1 cellular context compared by ENCODE assay signal in the genomic region with DNA sequence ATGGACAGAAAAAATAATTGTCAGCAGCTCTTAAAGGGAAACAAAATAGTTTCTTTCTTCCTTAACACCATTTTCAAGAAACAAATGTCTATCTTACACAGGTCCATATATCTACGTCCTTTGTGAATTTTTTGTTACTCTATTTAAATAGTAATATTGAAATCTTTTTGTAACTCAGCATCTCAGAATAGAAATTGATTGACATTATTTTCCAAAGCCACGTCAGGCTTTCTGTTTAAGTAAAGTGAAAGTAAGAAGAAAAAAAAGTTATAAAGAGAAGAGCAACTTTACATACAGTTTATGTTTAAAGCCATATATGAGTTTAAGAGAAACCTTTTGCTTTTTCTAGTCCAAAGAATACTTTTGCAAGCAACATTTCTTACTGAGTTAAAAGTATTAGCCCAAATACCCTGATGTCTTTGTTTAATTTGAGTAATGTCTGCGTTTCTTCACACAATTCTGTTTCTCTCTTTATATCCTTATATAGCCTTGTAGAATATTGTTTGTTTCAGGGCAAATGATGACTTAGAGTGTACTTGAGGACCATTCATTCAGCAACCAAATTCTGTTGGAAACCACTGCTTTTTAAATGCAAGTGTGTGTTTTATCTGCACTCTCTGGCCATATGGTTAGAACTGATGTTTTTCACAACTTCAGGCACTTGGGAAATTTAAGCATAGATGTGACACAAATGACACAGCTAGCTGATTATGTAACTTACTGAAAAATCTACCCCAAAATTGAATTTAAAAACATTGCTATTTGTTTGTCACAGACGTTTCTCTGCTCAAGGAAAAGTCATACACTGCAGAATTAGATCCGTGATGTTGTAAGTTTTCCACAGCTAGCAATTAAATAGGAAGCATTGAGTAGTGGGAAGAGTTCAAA.
TF ChIP-seq lines count a peak whose summit lies in the region.

No MANE protein-coding gene starts in this region.

TF ChIP-seq in HepG2, 621 proteins besides CTCF, POLR2A, EP300 and RAD21 (continued from another document):
- no peak for TF ChIP-seq HIVEP1 (CRISPR knock-in tag; IDR thresholded peaks at IDR 0.05)
- no peak for TF ChIP-seq GABPB1 (CRISPR knock-in tag; IDR thresholded peaks at IDR 0.05)
- TF ChIP-seq ZHX2 (IDR thresholded peaks at IDR 0.05; ENCODE audit: low read depth): no peak
- no peak for TF ChIP-seq ZHX2 (CRISPR knock-in tag; IDR thresholded peaks at IDR 0.05; ENCODE audit: borderline replicate concordance)
- no peak for TF ChIP-seq RAD51 (IDR thresholded peaks at IDR 0.05; ENCODE audit: borderline replicate concordance)
- TF ChIP-seq, protein P1, sequence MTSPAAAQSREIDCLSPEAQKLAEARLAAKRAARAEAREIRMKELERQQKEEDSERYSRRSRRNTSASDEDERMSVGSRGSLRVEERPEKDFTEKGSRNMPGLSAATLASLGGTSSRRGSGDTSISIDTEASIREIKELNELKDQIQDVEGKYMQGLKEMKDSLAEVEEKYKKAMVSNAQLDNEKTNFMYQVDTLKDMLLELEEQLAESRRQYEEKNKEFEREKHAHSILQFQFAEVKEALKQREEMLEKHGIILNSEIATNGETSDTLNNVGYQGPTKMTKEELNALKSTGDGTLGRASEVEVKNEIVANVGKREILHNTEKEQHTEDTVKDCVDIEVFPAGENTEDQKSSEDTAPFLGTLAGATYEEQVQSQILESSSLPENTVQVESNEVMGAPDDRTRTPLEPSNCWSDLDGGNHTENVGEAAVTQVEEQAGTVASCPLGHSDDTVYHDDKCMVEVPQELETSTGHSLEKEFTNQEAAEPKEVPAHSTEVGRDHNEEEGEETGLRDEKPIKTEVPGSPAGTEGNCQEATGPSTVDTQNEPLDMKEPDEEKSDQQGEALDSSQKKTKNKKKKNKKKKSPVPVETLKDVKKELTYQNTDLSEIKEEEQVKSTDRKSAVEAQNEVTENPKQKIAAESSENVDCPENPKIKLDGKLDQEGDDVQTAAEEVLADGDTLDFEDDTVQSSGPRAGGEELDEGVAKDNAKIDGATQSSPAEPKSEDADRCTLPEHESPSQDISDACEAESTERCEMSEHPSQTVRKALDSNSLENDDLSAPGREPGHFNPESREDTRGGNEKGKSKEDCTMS (CRISPR knock-in tag; conservative IDR thresholded peaks at IDR 0.05): no peak
